Comparison of ENCODE assay signal across 1 cellular context in the genomic region with DNA sequence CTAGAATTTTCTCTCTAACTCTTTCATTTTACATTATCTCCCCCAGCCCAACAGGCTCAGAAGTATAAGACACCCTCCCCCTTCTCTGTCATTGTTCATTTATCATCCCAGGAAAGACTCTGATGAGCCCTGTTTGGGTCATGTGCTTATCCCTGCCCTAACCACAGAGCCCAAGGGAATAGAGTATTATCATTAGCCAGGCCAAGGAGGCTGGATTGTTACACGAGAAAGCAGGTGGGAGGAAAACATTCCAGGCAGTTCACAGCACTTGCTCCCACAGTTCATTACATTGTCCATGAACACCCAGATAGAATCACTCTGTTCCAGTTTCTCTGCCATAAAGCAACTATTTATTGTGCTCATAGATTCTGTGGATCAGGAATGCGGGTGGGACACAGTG.
TF ChIP-seq lines count a peak whose summit lies in the region.

No MANE protein-coding gene starts in this region.

TF ChIP-seq in SK-N-SH, 30 proteins besides CTCF, POLR2A, EP300 and RAD21 (continued from another document):
- TF ChIP-seq RCOR1 (IDR thresholded peaks at IDR 0.05; ENCODE audit: low read length): no peak
- TF ChIP-seq TCF12 (IDR thresholded peaks at IDR 0.05): no peak
- no peak for TF ChIP-seq NRF1 (IDR thresholded peaks at IDR 0.05; ENCODE audit: low read depth, low read length)
- no peak for TF ChIP-seq MEF2A (IDR thresholded peaks at IDR 0.05; ENCODE audit: borderline replicate concordance, low read depth)
- no peak for TF ChIP-seq EZH2phosphoT487 (IDR thresholded peaks at IDR 0.05; ENCODE audit: borderline replicate concordance, low read depth)
- no peak for TF ChIP-seq ELF1 (IDR thresholded peaks at IDR 0.05)
- no peak for TF ChIP-seq FOXM1 (IDR thresholded peaks at IDR 0.05; ENCODE audit: low read depth)
- no peak for TF ChIP-seq FOSL2 (IDR thresholded peaks at IDR 0.05; ENCODE audit: borderline replicate concordance, low read depth)
- TF ChIP-seq POLR2AphosphoS5 (IDR thresholded peaks at IDR 0.05; ENCODE audit: low read depth, low read length): no peak
